8 cellular contexts compared by ENCODE assay signal in genomic region chr1:23727362-23727811, GRCh38. TPM values are rescaled to one million over a fixed set of nuclear protein-coding genes. Genes with fewer than 3 reads are reported as not detected.
DNase-seq lines count a peak whose midpoint lies in the region; ATAC-seq and TF ChIP-seq lines count a peak whose summit lies in the region.

No MANE protein-coding gene starts in this region.

- CTCF ChIA-PET in CD4-positive, alpha-beta memory T cell (lab: Charles Lee; ENCODE audit: partially characterized antibody), result no interaction called here

- H3K4me3 Mint-ChIP-seq in activated T-cell treated with anti-CD3 and anti-CD28 coated beads, Interleukin-2, amount 50 U/mL, for 24 hours, result no peak overlapping the region
- H3K4me3 Mint-ChIP-seq in CD4-positive, alpha-beta memory T cell, result no peak overlapping the region

- no peaks in the 10 kb centered on the region for H3K9me3 Mint-ChIP-seq in activated T-cell treated with anti-CD3 and anti-CD28 coated beads, Interleukin-2, amount 50 U/mL, for 24 hours
- H3K9me3 Mint-ChIP-seq in CD4-positive, alpha-beta memory T cell, result no peaks in the 10 kb centered on the region

- no peaks in the 10 kb centered on the region for H3K9me3 ChIP-seq in CD4-positive, alpha-beta memory T cell (ENCODE audit: control insufficient read depth in 1 of 2, low read length in 2 of 2)

- intact Hi-C loops in sciatic nerve (cut with DNase I), result no loop called here
- intact Hi-C loops in CD4-positive, alpha-beta memory T cell (cut with micrococcal nuclease), result no loop called here

- H3K36me3 Mint-ChIP-seq in activated T-cell treated with anti-CD3 and anti-CD28 coated beads, Interleukin-2, amount 50 U/mL, for 24 hours (ENCODE audit: low read depth), result no peaks in the 10 kb centered on the region
- H3K36me3 Mint-ChIP-seq in CD4-positive, alpha-beta memory T cell, result peaks cover 0 to 3% of the 10 kb centered on the region in 2 donors

- H3K4me1 ChIP-seq in CD4-positive, alpha-beta memory T cell (ENCODE audit: insufficient read depth, low read length), result no peaks in the 10 kb centered on the region

- H3K27ac Mint-ChIP-seq in activated T-cell treated with anti-CD3 and anti-CD28 coated beads, Interleukin-2, amount 50 U/mL, for 24 hours, result no peak overlapping the region
- H3K27ac Mint-ChIP-seq in CD4-positive, alpha-beta memory T cell, result no peak overlapping the region

- H3K27me3 ChIP-seq in CD4-positive, alpha-beta memory T cell (ENCODE audit: insufficient read depth, low read length), result no peaks in the 10 kb centered on the region

- no peak for TF ChIP-seq CTCF in fibroblast of the aortic adventitia (IDR thresholded peaks at IDR 0.05; ENCODE audit: insufficient read depth, low read length)

- H3K27ac ChIP-seq in CD4-positive, alpha-beta memory T cell (ENCODE audit: low read depth, low read length), result no peak overlapping the region

- no peaks in the 10 kb centered on the region for H3K27me3 Mint-ChIP-seq in activated T-cell treated with anti-CD3 and anti-CD28 coated beads, Interleukin-2, amount 50 U/mL, for 24 hours
- no peaks in the 10 kb centered on the region for H3K27me3 Mint-ChIP-seq in CD4-positive, alpha-beta memory T cell

- no peak overlapping the region for H3K4me3 ChIP-seq in fibroblast of the aortic adventitia (ENCODE audit: low read depth, low read length)
- no peak overlapping the region for H3K4me3 ChIP-seq in CD4-positive, alpha-beta memory T cell (ENCODE audit: low read length in 2 of 2)

- peak; percentile 98 for ATAC-seq in sciatic nerve

- POLR2A ChIA-PET in CD4-positive, alpha-beta memory T cell (lab: Charles Lee; ENCODE audit: partially characterized antibody), result no interaction called here

- no peaks in the 10 kb centered on the region for H3K36me3 ChIP-seq in CD4-positive, alpha-beta memory T cell (ENCODE audit: insufficient read depth, low read length)

- peaks cover 13% of the 10 kb centered on the region for H3K4me1 Mint-ChIP-seq in activated T-cell treated with anti-CD3 and anti-CD28 coated beads, Interleukin-2, amount 50 U/mL, for 24 hours (ENCODE audit: low read depth)
- H3K4me1 Mint-ChIP-seq in CD4-positive, alpha-beta memory T cell, result peaks cover 0 to 4% (median under 1%) of the 10 kb centered on the region in 4 donors

- peak; percentile 77 for DNase-seq in GM03348 (ENCODE audit: low spot score)
- peak; percentile 91 for DNase-seq in MV-4-11 (lab: John Stamatoyannopoulos, UW)
- peak; percentile 76 for DNase-seq in fibroblast of the aortic adventitia (ENCODE audit: low read depth)
- DNase-seq in sciatic nerve (ENCODE audit: low spot score), result peak; percentile 71
- DNase-seq in activated T-cell treated with anti-CD3 and anti-CD28 coated beads, Interleukin-2, amount 50 U/mL, for 24 hours, result no peak
- DNase-seq in CD4-positive, alpha-beta memory T cell, result no peak
- DNase-seq in globus pallidus (ENCODE audit: low spot score), result no peak
- no peak for DNase-seq in stimulated activated CD4-positive, alpha-beta T cell treated with anti-CD3 and anti-CD28 coated beads, Interleukin-1b, Interleukin-23, amount 100 ng/mL, for 48 hours

RNA-seq across cellular contexts. Expression of gene ELOA, which starts 15.9 kb away (rescaled TPM):
- total RNA-seq in fibroblast of the aortic adventitia (ENCODE audit: low replicate concordance) (33.4 and 41.9 TPM in 2 replicates), sciatic nerve (28.2 TPM)
- total RNA-seq in CD4-positive, alpha-beta memory T cell, result 10 to 100 TPM; 28.3 to 31.7 TPM
- polyA plus RNA-seq in CD4-positive, alpha-beta memory T cell, result 10 to 100 TPM; 17.1 to 32.4 TPM

RNA-seq across cellular contexts. Expression of gene RPL11, which starts 35.8 kb away (rescaled TPM):
- total RNA-seq in fibroblast of the aortic adventitia (ENCODE audit: low replicate concordance) (442 and 1,073 TPM in 2 replicates), sciatic nerve (1,008 TPM)
- total RNA-seq in CD4-positive, alpha-beta memory T cell, result 1,000 to 10,000 TPM; 1,919 to 2,088 TPM
- polyA plus RNA-seq in CD4-positive, alpha-beta memory T cell, result 1,000 to 10,000 TPM; 1,255 to 1,467 TPM

RNA-seq across cellular contexts. Expression of gene PITHD1, which starts 50.8 kb away (rescaled TPM):
- total RNA-seq in fibroblast of the aortic adventitia (ENCODE audit: low replicate concordance) (43.8 and 50.0 TPM in 2 replicates), sciatic nerve (100 TPM)
- 10 to 100 TPM; 78.3 to 82.1 TPM for total RNA-seq in CD4-positive, alpha-beta memory T cell
- 10 to 100 TPM; 65.3 to 82.2 TPM for polyA plus RNA-seq in CD4-positive, alpha-beta memory T cell

Comparison
In these comparisons a context has a peak if more than half of its experiments do, and no peak if none do; other contexts are left out.
1. DNase-seq: peak in GM03348 (single experiment), MV-4-11 (single experiment), fibroblast of the aortic adventitia (single experiment) and sciatic nerve (single experiment); none in activated T-cell treated with anti-CD3 and anti-CD28 coated beads, Interleukin-2, amount 50 U/mL, for 24 hours (single experiment), CD4-positive, alpha-beta memory T cell (0 of 5), globus pallidus (single experiment) and stimulated activated CD4-positive, alpha-beta T cell treated with anti-CD3 and anti-CD28 coated beads, Interleukin-1b, Interleukin-23, amount 100 ng/mL, for 48 hours (single experiment).